ENCODE assay signal across 37 cellular contexts in genomic region chr1:14100444-14100843, GRCh38.
"Had no signal": no experiment of that assay in that cellular context is flagged by ENCODE, and none has a peak within 500 bp of the region (broad histone marks: within the 10 kb centered on the region; RNA-seq: fewer than 3 reads in every experiment).

No MANE protein-coding gene starts in this region.

- H3K9me3 ChIP-seq: adrenal gland, ascending aorta, body of pancreas, breast epithelium had no signal

- H3K4me3 Mint-ChIP-seq: activated naive CD4-positive, alpha-beta T cell treated with anti-CD3 and anti-CD28 coated beads for 36 hours; activated naive CD4-positive, alpha-beta T cell treated with anti-CD3 and anti-CD28 coated beads, Interleukin-2, amount 10 ng/mL, durations not matched to agents 7 days and 5 days; activated naive CD4-positive, alpha-beta T cell treated with anti-CD3 and anti-CD28 coated beads, Interleukin-2, amount 50 U/mL, for 24 hours; activated naive CD8-positive, alpha-beta T cell; activated naive CD8-positive, alpha-beta T cell treated with anti-CD3 and anti-CD28 coated beads for 36 hours; activated naive CD8-positive, alpha-beta T cell treated with anti-CD3 and anti-CD28 coated beads, Interleukin-2, amount 10 ng/mL, durations not matched to agents 7 days and 5 days; activated naive CD8-positive, alpha-beta T cell treated with anti-CD3 and anti-CD28 coated beads, Interleukin-2, amount 50 U/mL, for 24 hours; activated T-cell treated with anti-CD3 and anti-CD28 coated beads, Interleukin-2, amount 50 U/mL, for 24 hours; activated T-cell treated with anti-CD3 and anti-CD28 coated beads, Interleukin-2, amount 50 U/mL, for 4 hours; activated T-cell treated with anti-CD3 and anti-CD28 coated beads, Interleukin-2, amount 50 U/mL, for 72 hours; activated T-helper 1 cell treated with anti-CD3 and anti-CD28 coated beads, Interleukin-12 subunit alpha, Interleukin-12 subunit beta, Interleukin-2, Interleukin-4 antibody, amounts not matched to agents 30 ng/mL and 10 ng/mL and 1 ng/mL, durations not matched to agents 14 hours and 24 hours and 36 hours; activated T-helper 17 cell treated with anti-CD3 and anti-CD28 coated beads, Interleukin-2, amount 50 U/mL, for 72 hours; brain; central memory CD8-positive, alpha-beta T cell had no signal

- DNase-seq: activated effector memory CD4-positive, alpha-beta T cell treated with anti-CD3 and anti-CD28 coated beads, Interleukin-2, amount 50 U/mL, for 16 hours; activated effector memory CD4-positive, alpha-beta T cell treated with Interleukin-2 at 50 U/mL for 16 hours; activated gamma-delta T cell; activated naive CD4-positive, alpha-beta T cell; activated naive CD4-positive, alpha-beta T cell treated with anti-CD3 and anti-CD28 coated beads for 36 hours; activated naive CD4-positive, alpha-beta T cell treated with anti-CD3 and anti-CD28 coated beads, Interleukin-2, amount 10 ng/mL, durations not matched to agents 7 days and 5 days; activated naive CD4-positive, alpha-beta T cell treated with anti-CD3 and anti-CD28 coated beads, Interleukin-2, amount 50 U/mL, for 16 hours; activated naive CD4-positive, alpha-beta T cell treated with Interleukin-2 at 50 U/mL for 16 hours; activated naive CD8-positive, alpha-beta T cell treated with anti-CD3 and anti-CD28 coated beads for 36 hours; activated naive CD8-positive, alpha-beta T cell treated with anti-CD3 and anti-CD28 coated beads, Interleukin-2, amount 10 ng/mL, durations not matched to agents 7 days and 5 days; activated naive CD8-positive, alpha-beta T cell treated with anti-CD3 and anti-CD28 coated beads, Interleukin-2, amount 50 U/mL, for 24 hours; activated T-cell treated with anti-CD3 and anti-CD28 coated beads, Interleukin-2, amount 50 U/mL, for 1 hour; activated T-cell treated with anti-CD3 and anti-CD28 coated beads, Interleukin-2, amount 50 U/mL, for 24 hours; activated T-cell treated with anti-CD3 and anti-CD28 coated beads, Interleukin-2, amount 50 U/mL, for 4 hours; activated T-cell treated with anti-CD3 and anti-CD28 coated beads, Interleukin-2, amount 50 U/mL, for 48 hours; activated T-cell treated with anti-CD3 and anti-CD28 coated beads, Interleukin-2, amount 50 U/mL, for 72 hours; adrenal gland; amniotic stem cell; amygdala; anterior cingulate cortex; aorta; body of pancreas; brain microvascular endothelial cell; caudate nucleus; central memory CD4-positive, alpha-beta T cell; cerebellar nuclear complex had no signal

- H3K9me3 Mint-ChIP-seq: activated naive CD4-positive, alpha-beta T cell treated with anti-CD3 and anti-CD28 coated beads for 36 hours; activated naive CD4-positive, alpha-beta T cell treated with anti-CD3 and anti-CD28 coated beads, Interleukin-2, amount 10 ng/mL, durations not matched to agents 7 days and 5 days; activated naive CD4-positive, alpha-beta T cell treated with anti-CD3 and anti-CD28 coated beads, Interleukin-2, amount 50 U/mL, for 24 hours; activated naive CD4-positive, alpha-beta T cell treated with anti-CD3 and anti-CD28 coated beads, Interleukin-2, amount 50 U/mL, for 72 hours; activated naive CD8-positive, alpha-beta T cell treated with anti-CD3 and anti-CD28 coated beads for 36 hours; activated naive CD8-positive, alpha-beta T cell treated with anti-CD3 and anti-CD28 coated beads, Interleukin-2, amount 10 ng/mL, durations not matched to agents 7 days and 5 days; activated naive CD8-positive, alpha-beta T cell treated with anti-CD3 and anti-CD28 coated beads, Interleukin-2, amount 50 U/mL, for 24 hours; activated T-cell treated with anti-CD3 and anti-CD28 coated beads, Interleukin-2, amount 50 U/mL, for 24 hours; activated T-cell treated with anti-CD3 and anti-CD28 coated beads, Interleukin-2, amount 50 U/mL, for 4 hours; activated T-cell treated with anti-CD3 and anti-CD28 coated beads, Interleukin-2, amount 50 U/mL, for 72 hours; activated T-helper 1 cell treated with anti-CD3 and anti-CD28 coated beads, Interleukin-12 subunit alpha, Interleukin-12 subunit beta, Interleukin-2, Interleukin-4 antibody, amounts not matched to agents 30 ng/mL and 10 ng/mL and 1 ng/mL, durations not matched to agents 14 hours and 24 hours and 36 hours; activated T-helper 17 cell treated with anti-CD3 and anti-CD28 coated beads, Interleukin-2, amount 50 U/mL, for 72 hours; activated T-helper 2 cell treated with anti-CD3 and anti-CD28 coated beads, Interferon-gamma antibody, Interleukin-2, Interleukin-4, amounts not matched to agents 10 μg/mL and 5 μg/mL and 100 μg/mL, durations not matched to agents 14 hours and 24 hours and 36 hours; central memory CD8-positive, alpha-beta T cell had no signal

- H3K36me3 ChIP-seq: adrenal gland, ascending aorta, brain microvascular endothelial cell, breast epithelium, cardiac muscle cell had no signal

- H3K4me3 ChIP-seq: adrenal gland, ascending aorta, body of pancreas, breast epithelium, cardiac muscle cell had no signal

- H3K27me3 ChIP-seq: adrenal gland, ascending aorta, body of pancreas, brain microvascular endothelial cell, breast epithelium, cardiac muscle cell had no signal

- H3K27me3 Mint-ChIP-seq: activated naive CD4-positive, alpha-beta T cell treated with anti-CD3 and anti-CD28 coated beads, Interleukin-2, amount 50 U/mL, for 24 hours; activated naive CD8-positive, alpha-beta T cell treated with anti-CD3 and anti-CD28 coated beads, Interleukin-2, amount 50 U/mL, for 24 hours had no signal

- H3K36me3 Mint-ChIP-seq: activated naive CD4-positive, alpha-beta T cell treated with anti-CD3 and anti-CD28 coated beads, Interleukin-2, amount 10 ng/mL, durations not matched to agents 7 days and 5 days; activated naive CD4-positive, alpha-beta T cell treated with anti-CD3 and anti-CD28 coated beads, Interleukin-2, amount 50 U/mL, for 24 hours; activated naive CD4-positive, alpha-beta T cell treated with anti-CD3 and anti-CD28 coated beads, Interleukin-2, amount 50 U/mL, for 72 hours; activated naive CD8-positive, alpha-beta T cell; activated naive CD8-positive, alpha-beta T cell treated with anti-CD3 and anti-CD28 coated beads for 36 hours; activated naive CD8-positive, alpha-beta T cell treated with anti-CD3 and anti-CD28 coated beads, Interleukin-2, amount 10 ng/mL, durations not matched to agents 7 days and 5 days; brain had no signal

- ATAC-seq: activated naive CD4-positive, alpha-beta T cell treated with anti-CD3 and anti-CD28 coated beads, Interleukin-2, amount 50 U/mL, for 72 hours; activated naive CD8-positive, alpha-beta T cell treated with anti-CD3 and anti-CD28 coated beads, Interleukin-2, amount 50 U/mL, for 24 hours; activated T-cell treated with anti-CD3 and anti-CD28 coated beads, Interleukin-2, amount 50 U/mL, for 4 hours; activated T-cell treated with anti-CD3 and anti-CD28 coated beads, Interleukin-2, amount 50 U/mL, for 72 hours; activated T-helper 17 cell treated with anti-CD3 and anti-CD28 coated beads, Interleukin-2, amount 50 U/mL, for 72 hours; body of pancreas had no signal

- H3K4me1 Mint-ChIP-seq: activated naive CD4-positive, alpha-beta T cell treated with anti-CD3 and anti-CD28 coated beads, Interleukin-2, amount 10 ng/mL, durations not matched to agents 7 days and 5 days; activated naive CD4-positive, alpha-beta T cell treated with anti-CD3 and anti-CD28 coated beads, Interleukin-2, amount 50 U/mL, for 24 hours; activated naive CD8-positive, alpha-beta T cell treated with anti-CD3 and anti-CD28 coated beads for 36 hours; activated naive CD8-positive, alpha-beta T cell treated with anti-CD3 and anti-CD28 coated beads, Interleukin-2, amount 10 ng/mL, durations not matched to agents 7 days and 5 days; activated naive CD8-positive, alpha-beta T cell treated with anti-CD3 and anti-CD28 coated beads, Interleukin-2, amount 50 U/mL, for 24 hours; activated T-helper 17 cell treated with anti-CD3 and anti-CD28 coated beads, Interleukin-2, amount 50 U/mL, for 72 hours; central memory CD8-positive, alpha-beta T cell had no signal

- H3K27ac Mint-ChIP-seq: activated naive CD4-positive, alpha-beta T cell treated with anti-CD3 and anti-CD28 coated beads for 36 hours; activated naive CD4-positive, alpha-beta T cell treated with anti-CD3 and anti-CD28 coated beads, Interleukin-2, amount 10 ng/mL, durations not matched to agents 7 days and 5 days; activated naive CD4-positive, alpha-beta T cell treated with anti-CD3 and anti-CD28 coated beads, Interleukin-2, amount 50 U/mL, for 24 hours; activated naive CD4-positive, alpha-beta T cell treated with anti-CD3 and anti-CD28 coated beads, Interleukin-2, amount 50 U/mL, for 72 hours; activated naive CD8-positive, alpha-beta T cell; activated naive CD8-positive, alpha-beta T cell treated with anti-CD3 and anti-CD28 coated beads for 36 hours; activated naive CD8-positive, alpha-beta T cell treated with anti-CD3 and anti-CD28 coated beads, Interleukin-2, amount 10 ng/mL, durations not matched to agents 7 days and 5 days; activated naive CD8-positive, alpha-beta T cell treated with anti-CD3 and anti-CD28 coated beads, Interleukin-2, amount 50 U/mL, for 24 hours; activated T-cell treated with anti-CD3 and anti-CD28 coated beads, Interleukin-2, amount 50 U/mL, for 24 hours; activated T-cell treated with anti-CD3 and anti-CD28 coated beads, Interleukin-2, amount 50 U/mL, for 72 hours; activated T-helper 1 cell treated with anti-CD3 and anti-CD28 coated beads, Interleukin-12 subunit alpha, Interleukin-12 subunit beta, Interleukin-2, Interleukin-4 antibody, amounts not matched to agents 30 ng/mL and 10 ng/mL and 1 ng/mL, durations not matched to agents 14 hours and 24 hours and 36 hours; activated T-helper 17 cell treated with anti-CD3 and anti-CD28 coated beads, Interleukin-2, amount 50 U/mL, for 72 hours; activated T-helper 2 cell treated with anti-CD3 and anti-CD28 coated beads, Interferon-gamma antibody, Interleukin-2, Interleukin-4, amounts not matched to agents 10 μg/mL and 5 μg/mL and 100 μg/mL, durations not matched to agents 14 hours and 24 hours and 36 hours had no signal

- H3K4me1 ChIP-seq: adrenal gland, ascending aorta, body of pancreas, breast epithelium had no signal

- H3K27ac ChIP-seq: adrenal gland, ascending aorta, body of pancreas, brain microvascular endothelial cell, breast epithelium, cardiac muscle cell had no signal
